In genomic region chrY:7871288-7871935, GRCh38 we compare ENCODE assay signal across 22 cellular contexts.
DNase-seq lines count a peak whose midpoint lies in the region; ATAC-seq and TF ChIP-seq lines count a peak whose summit lies in the region.
"Had no signal": no experiment of that assay in that cellular context is flagged by ENCODE, and none has a peak within 500 bp of the region (broad histone marks: within the 10 kb centered on the region; RNA-seq: fewer than 3 reads in every experiment).

No MANE protein-coding gene starts in this region.

- H3K9me3 ChIP-seq in RWPE2 (ENCODE audit: severe bottlenecking) (no peaks in the 10 kb centered on the region), gastrocnemius medialis (no peaks in the 10 kb centered on the region)

- no peak for TF ChIP-seq CTCF in LNCaP clone FGC (IDR thresholded peaks at IDR 0.05; ENCODE audit: control insufficient read depth, extremely low read depth, insufficient read depth)
- no peak for TF ChIP-seq CTCF in RWPE2 (IDR thresholded peaks at IDR 0.05; ENCODE audit: poor library complexity, severe bottlenecking)
- no peak for TF ChIP-seq CTCF in gastrocnemius medialis (IDR thresholded peaks at IDR 0.05 in 4 of 5, conservative IDR thresholded peaks at IDR 0.05 in 1 of 5)

- intact Hi-C loops in gastrocnemius medialis (cut with DNase I; ENCODE audit: low total_unique reads) = no loop called here

- no peak for TF ChIP-seq POLR2A in gastrocnemius medialis (IDR thresholded peaks at IDR 0.05)

- H3K4me3 ChIP-seq in LNCaP clone FGC (ENCODE audit: low read depth, low read length) (no peak overlapping the region), RWPE2 (ENCODE audit: severe bottlenecking) (no peak overlapping the region), gastrocnemius medialis (no peak overlapping the region)
- H3K4me3 ChIP-seq: GM23338 had no signal

- H3K36me3 ChIP-seq in RWPE2 (ENCODE audit: low read depth) = no peaks in the 10 kb centered on the region
- H3K36me3 ChIP-seq in gastrocnemius medialis = no peaks in the 10 kb centered on the region

- H3K27me3 ChIP-seq in RWPE2 (ENCODE audit: insufficient read depth, poor library complexity, severe bottlenecking) = no peaks in the 10 kb centered on the region
- no peaks in the 10 kb centered on the region for H3K27me3 ChIP-seq in gastrocnemius medialis

- ATAC-seq in RWPE2 (ENCODE audit: low read depth) (peak; percentile 37; the same call in 1 of the 3 replicates), gastrocnemius medialis (peak; percentile 80 to 86), GM21619 (IDR thresholded peaks at IDR 0.05; ENCODE audit: unreplicated experiment) (no peak), HG03432 (IDR thresholded peaks at IDR 0.05; ENCODE audit: unreplicated experiment) (no peak)
- ATAC-seq: GM23338, HCT116, HepG2 had no signal

- H3K4me1 ChIP-seq in RWPE2 (ENCODE audit: insufficient read depth, poor library complexity, severe bottlenecking) (peaks cover 26% of the 10 kb centered on the region), gastrocnemius medialis (peaks cover 0 to 6% of the 10 kb centered on the region in 2 donors)

- peak; percentile 72 for DNase-seq in LNCaP clone FGC (ENCODE audit: low read depth)
- no peak for DNase-seq in RWPE2 (ENCODE audit: low spot score)
- DNase-seq in epithelial cell of prostate (ENCODE audit: low read depth, low spot score) = no peak
- DNase-seq in gastrocnemius medialis = peak; percentile 30 to 57
- no peak for DNase-seq in GOT3 (lab: John Stamatoyannopoulos, UW)
- DNase-seq in GDM1 (lab: John Stamatoyannopoulos, UW) = no peak
- DNase-seq: 8988T; C1 segment of cervical spinal cord; CD4-positive, CD25-positive, alpha-beta regulatory T cell; CD8-positive, alpha-beta memory T cell; COR-L47; DMS 273 treated with DMSO at 0.1 percent for 48 hours; DMS53; DND-41; EL; H7; HFFc6 had no signal

- H3K27ac ChIP-seq in RWPE2 (ENCODE audit: poor library complexity, severe bottlenecking) = peak overlapping the region; percentile 42
- H3K27ac ChIP-seq in epithelial cell of prostate = peak overlapping the region; percentile 35
- H3K27ac ChIP-seq in gastrocnemius medialis = peak overlapping the region in 2 of 4 donors; percentile 33 to 73

- in situ Hi-C loops in gastrocnemius medialis (cut with MboI; ENCODE audit: low sequenced_read_pairs in 4 of 4) = no loop called here

Comparison
In these comparisons a context has a peak if more than half of its experiments do, and no peak if none do; other contexts are left out.
1. DNase-seq: peak in LNCaP clone FGC (single experiment) and gastrocnemius medialis (2 of 2); none in RWPE2 (single experiment), epithelial cell of prostate (single experiment), GOT3 (single experiment) and GDM1 (single experiment).
2. ATAC-seq: peak in RWPE2 (single experiment) and gastrocnemius medialis (2 of 2); none in GM21619 (single experiment) and HG03432 (single experiment).